2 cellular contexts compared by ENCODE assay signal in genomic region chr14:24426912-24427536, GRCh38.
TF ChIP-seq lines count a peak whose summit lies in the region.

No MANE protein-coding gene starts in this region.

TF ChIP-seq in WTC11, 78 proteins besides CTCF, POLR2A, EP300 and RAD21:
- no peak for TF ChIP-seq ATF2 (CRISPR knock-in tag; IDR thresholded peaks at IDR 0.05; ENCODE audit: borderline replicate concordance, low read depth)
- TF ChIP-seq GABPB1 (CRISPR knock-in tag; IDR thresholded peaks at IDR 0.05) = 0 out of 2 replicates have a peak, but pooled peaks have one; percentile 24
TF ChIP-seq in WTC11: peak in this region for 1.

TF ChIP-seq in SK-N-SH, 30 proteins besides CTCF, POLR2A, EP300 and RAD21:
- TF ChIP-seq MAX (IDR thresholded peaks at IDR 0.05; ENCODE audit: low read depth) (no peak), ZBTB33 (IDR thresholded peaks at IDR 0.05; ENCODE audit: borderline replicate concordance, low read depth) (no peak), FOSL2 (IDR thresholded peaks at IDR 0.05; ENCODE audit: borderline replicate concordance, low read depth) (no peak), NRF1 (IDR thresholded peaks at IDR 0.05; ENCODE audit: low read depth, low read length) (no peak), JUND (IDR thresholded peaks at IDR 0.05) (no peak), PBX3 (IDR thresholded peaks at IDR 0.05) (no peak), TCF12 (IDR thresholded peaks at IDR 0.05) (no peak), USF2 (IDR thresholded peaks at IDR 0.05; ENCODE audit: borderline replicate concordance, low read depth, low read length) (no peak), NFIC (IDR thresholded peaks at IDR 0.05; ENCODE audit: borderline replicate concordance) (no peak), FOXJ3 (CRISPR knock-in tag; IDR thresholded peaks at IDR 0.05) (no peak), GATA2 (CRISPR knock-in tag; IDR thresholded peaks at IDR 0.05) (no peak), SMC3 (IDR thresholded peaks at IDR 0.05; ENCODE audit: low read depth, low read length) (no peak), GABPA (IDR thresholded peaks at IDR 0.05; ENCODE audit: low read depth) (no peak), MEF2A (IDR thresholded peaks at IDR 0.05; ENCODE audit: borderline replicate concordance, low read depth) (no peak), SIN3A (IDR thresholded peaks at IDR 0.05; ENCODE audit: borderline replicate concordance, low read depth, low read length) (no peak), RCOR1 (IDR thresholded peaks at IDR 0.05; ENCODE audit: low read length) (no peak), IRF3 (IDR thresholded peaks at IDR 0.05; ENCODE audit: low read depth, low read length) (no peak), TAF1 (IDR thresholded peaks at IDR 0.05; ENCODE audit: borderline replicate concordance, low read depth, low read length) (no peak), RFX5 (IDR thresholded peaks at IDR 0.05; ENCODE audit: low read length) (no peak)
